Comparison of ENCODE assay signal across 26 cellular contexts in genomic region chr6:14640631-14641030, GRCh38.
DNase-seq lines count a peak whose midpoint lies in the region; ATAC-seq and TF ChIP-seq lines count a peak whose summit lies in the region.
"Had no signal": no experiment of that assay in that cellular context is flagged by ENCODE, and none has a peak within 500 bp of the region (broad histone marks: within the 10 kb centered on the region; RNA-seq: fewer than 3 reads in every experiment).

No MANE protein-coding gene starts in this region.

- H3K27ac ChIP-seq in HUES64 (ENCODE audit: low read depth, low read length) (peak overlapping the region; percentile 84; the same call in 1 of the 2 replicates), neural progenitor cell (no peak overlapping the region), aorta (ENCODE audit: low read depth in 1 of 2, low read length in 2 of 2) (no peak overlapping the region), transverse colon (no peak overlapping the region)
- H3K27ac ChIP-seq: C4-2B had no signal

- H3K4me3 ChIP-seq in HUES64 (ENCODE audit: low read length) (peak overlapping the region; percentile 15; the same call in 1 of the 2 replicates), neural progenitor cell (no peak overlapping the region), aorta (ENCODE audit: low read length in 2 of 2) (no peak overlapping the region), transverse colon (no peak overlapping the region)
- H3K4me3 ChIP-seq: mucosa of descending colon had no signal

- no peak overlapping the region for H2AFZ ChIP-seq in neural progenitor cell (replicated peaks)

- 10% methylated on average over 1 of the region's 2 CpGs for WGBS in HUES64
- 81 to 94% methylated on average over 2 of the region's 2 CpGs for WGBS in aorta, 2 donors
- WGBS in transverse colon (ENCODE audit: low coverage in 1 of 2), 2 donors: 77 to 86% methylated on average over 2 of the region's 2 CpGs

- H3K36me3 Mint-ChIP-seq in activated B cell treated with CpG ODN at 0.5 μM for 24 hours (ENCODE audit: low read depth) (no peaks in the 10 kb centered on the region), neural progenitor cell (no peaks in the 10 kb centered on the region)
- no peaks in the 10 kb centered on the region for H3K36me3 Mint-ChIP-seq in activated CD4-positive, alpha-beta T cell treated with anti-CD3 and anti-CD28 coated beads, Interleukin-2, amount 10 ng/mL, durations not matched to agents 24 days and 14 days (ENCODE audit: low read depth)

- peaks cover 43% of the 10 kb centered on the region for H3F3A ChIP-seq in neural progenitor cell (ENCODE audit: low read depth)

- ATAC-seq in activated B cell treated with CpG ODN at 0.5 μM for 24 hours (ENCODE audit: low read depth) (no peak), aorta (ENCODE audit: low FRiP score) (no peak)
- ATAC-seq: activated naive CD8-positive, alpha-beta T cell treated with anti-CD3 and anti-CD28 coated beads, Interleukin-2, amount 50 U/mL, for 24 hours; HepG2; mucosa of descending colon; Panc1; sciatic nerve had no signal

- TF ChIP-seq POLR2A in transverse colon (IDR thresholded peaks at IDR 0.05): no peak

- H3K27me3 Mint-ChIP-seq in activated B cell treated with CpG ODN at 0.5 μM for 24 hours (no peaks in the 10 kb centered on the region), neural progenitor cell (ENCODE audit: insufficient read depth, low read depth) (peaks cover 12% of the 10 kb centered on the region)
- H3K27me3 Mint-ChIP-seq in activated CD4-positive, alpha-beta T cell treated with anti-CD3 and anti-CD28 coated beads, Interleukin-2, amount 10 ng/mL, durations not matched to agents 24 days and 14 days: peaks cover 4% of the 10 kb centered on the region

- H3K36me3 ChIP-seq in HUES64 (ENCODE audit: insufficient read depth, low read length) (no peaks in the 10 kb centered on the region), neural progenitor cell (no peaks in the 10 kb centered on the region), aorta (ENCODE audit: control insufficient read depth in 1 of 2, insufficient read depth in 2 of 2, low read length in 1 of 2) (no peaks in the 10 kb centered on the region), transverse colon (no peaks in the 10 kb centered on the region)

- H3K27me3 ChIP-seq in HUES64 (ENCODE audit: insufficient read depth, low read length): no peaks in the 10 kb centered on the region
- no peaks in the 10 kb centered on the region for H3K27me3 ChIP-seq in neural progenitor cell
- no peaks in the 10 kb centered on the region for H3K27me3 ChIP-seq in aorta (ENCODE audit: control insufficient read depth in 1 of 2, insufficient read depth in 2 of 2, low read length in 1 of 2)
- no peaks in the 10 kb centered on the region for H3K27me3 ChIP-seq in transverse colon

- H3K27ac Mint-ChIP-seq in activated B cell treated with CpG ODN at 0.5 μM for 24 hours: peak overlapping the region; percentile 54
- peak overlapping the region; percentile 6 for H3K27ac Mint-ChIP-seq in neural progenitor cell
- H3K27ac Mint-ChIP-seq in activated CD4-positive, alpha-beta T cell treated with anti-CD3 and anti-CD28 coated beads, Interleukin-2, amount 10 ng/mL, durations not matched to agents 24 days and 14 days: no peak overlapping the region
- H3K27ac Mint-ChIP-seq: activated naive CD8-positive, alpha-beta T cell treated with anti-CD3 and anti-CD28 coated beads, Interleukin-2, amount 50 U/mL, for 24 hours had no signal

- no peaks in the 10 kb centered on the region for H3K9me3 ChIP-seq in HUES64 (ENCODE audit: insufficient read depth, low read depth, low read length)
- H3K9me3 ChIP-seq in neural progenitor cell (ENCODE audit: low read depth): no peaks in the 10 kb centered on the region
- H3K9me3 ChIP-seq in aorta (ENCODE audit: control insufficient read depth, low read length): no peaks in the 10 kb centered on the region
- no peaks in the 10 kb centered on the region for H3K9me3 ChIP-seq in transverse colon
- H3K9me3 ChIP-seq: mucosa of descending colon had no signal

- TF ChIP-seq EP300 in transverse colon (IDR thresholded peaks at IDR 0.05; ENCODE audit: low read depth): no peak

- peak; percentile 52 for DNase-seq in D341Med (ENCODE audit: low spot score)
- no peak for DNase-seq in activated B cell treated with CpG ODN at 0.5 μM for 24 hours
- no peak for DNase-seq in neural progenitor cell (ENCODE audit: low spot score)
- DNase-seq in nucleus accumbens (lab: John Stamatoyannopoulos, UW): no peak
- DNase-seq in activated CD4-positive, alpha-beta T cell treated with anti-CD3 and anti-CD28 coated beads, Interleukin-2, amount 10 ng/mL, durations not matched to agents 24 days and 14 days: no peak
- DNase-seq in aorta: no peak
- DNase-seq in transverse colon: no peak
- DNase-seq: activated CD4-positive, alpha-beta T cell treated with anti-CD3 and anti-CD28 coated beads, Interleukin-2, amount 50 U/mL, for 48 hours; activated CD4-positive, CD25-positive, alpha-beta regulatory T cell; activated gamma-delta T cell; activated naive CD8-positive, alpha-beta T cell treated with anti-CD3 and anti-CD28 coated beads, Interleukin-2, amount 50 U/mL, for 24 hours; DND-41; mucosa of descending colon; NCI-H146; NCI-H510A; posterior cingulate gyrus; SHP77; stimulated activated naive CD4-positive, alpha-beta T cell treated with Interleukin-2 at 50 U/mL for 16 hours; SW 1271; T1000 had no signal

- H3K4me1 ChIP-seq in HUES64 (ENCODE audit: insufficient read depth, low read length) (peaks cover 43% of the 10 kb centered on the region), neural progenitor cell (peaks cover 70% of the 10 kb centered on the region), aorta (ENCODE audit: control insufficient read depth in 1 of 2, insufficient read depth in 2 of 2, low read length in 2 of 2) (no peaks in the 10 kb centered on the region), transverse colon (peaks cover 6 to 19% (median 11%) of the 10 kb centered on the region in 4 donors)

- H3K4me3 Mint-ChIP-seq in activated B cell treated with CpG ODN at 0.5 μM for 24 hours (peak overlapping the region; percentile 4), neural progenitor cell (peak overlapping the region; percentile 12)
- H3K4me3 Mint-ChIP-seq in activated CD4-positive, alpha-beta T cell treated with anti-CD3 and anti-CD28 coated beads, Interleukin-2, amount 10 ng/mL, durations not matched to agents 24 days and 14 days: no peak overlapping the region
- H3K4me3 Mint-ChIP-seq: activated naive CD8-positive, alpha-beta T cell treated with anti-CD3 and anti-CD28 coated beads, Interleukin-2, amount 50 U/mL, for 24 hours; neural crest cell had no signal

- POLR2A ChIA-PET in activated B cell treated with CpG ODN at 0.5 μM for 24 hours (lab: Charles Lee): interaction anchor here (0.6 to 2.5 kb wide), 4 partner anchors 15 to 107 kb away, joined by 3 to 11 read pairs (median 8); no protein-coding TSS in a partner anchor

- intact Hi-C loops in activated B cell treated with CpG ODN at 0.5 μM for 24 hours (cut with micrococcal nuclease) (no loop called here), aorta (cut with DNase I) (no loop called here), transverse colon (cut with DNase I; ENCODE audit: low total_unique reads) (no loop called here)
- intact Hi-C loops in activated CD4-positive, alpha-beta T cell treated with anti-CD3 and anti-CD28 coated beads, Interleukin-2, amount 10 ng/mL, durations not matched to agents 24 days and 14 days (cut with micrococcal nuclease): no loop called here

- H3K9ac ChIP-seq in HUES64 (ENCODE audit: low read depth, low read length): peak overlapping the region; percentile 28
- H3K9ac ChIP-seq in neural progenitor cell: no peak overlapping the region

- no peaks in the 10 kb centered on the region for H4K20me1 ChIP-seq in neural progenitor cell (ENCODE audit: low read depth)

- CTCF ChIA-PET in activated B cell treated with CpG ODN at 0.5 μM for 24 hours (lab: Charles Lee): no interaction called here

- TF ChIP-seq CTCF in activated B cell treated with CpG ODN at 0.5 μM for 24 hours (IDR thresholded peaks at IDR 0.05) (no peak), neural progenitor cell (IDR thresholded peaks at IDR 0.05) (no peak), transverse colon (IDR thresholded peaks at IDR 0.05) (no peak)

- H3K4me2 ChIP-seq in neural progenitor cell: peak overlapping the region; percentile 70

- in situ Hi-C loops in transverse colon (cut with MboI; ENCODE audit: low pct_ligation_motif_present in 1 of 4, low pct_unique_long_range_greater_than_20kb in 1 of 4, low sequenced_read_pairs in 3 of 4): no loop called here

- H3K9me3 Mint-ChIP-seq in activated B cell treated with CpG ODN at 0.5 μM for 24 hours: no peaks in the 10 kb centered on the region
- H3K9me3 Mint-ChIP-seq in neural progenitor cell: no peaks in the 10 kb centered on the region
- H3K9me3 Mint-ChIP-seq in activated CD4-positive, alpha-beta T cell treated with anti-CD3 and anti-CD28 coated beads, Interleukin-2, amount 10 ng/mL, durations not matched to agents 24 days and 14 days: peaks cover 4% of the 10 kb centered on the region
- H3K9me3 Mint-ChIP-seq: neural crest cell had no signal

- H3K4me1 Mint-ChIP-seq in activated B cell treated with CpG ODN at 0.5 μM for 24 hours: peaks cover 67% of the 10 kb centered on the region
- H3K4me1 Mint-ChIP-seq in neural progenitor cell: peaks cover 57% of the 10 kb centered on the region
- H3K4me1 Mint-ChIP-seq in activated CD4-positive, alpha-beta T cell treated with anti-CD3 and anti-CD28 coated beads, Interleukin-2, amount 10 ng/mL, durations not matched to agents 24 days and 14 days: peaks cover 43% of the 10 kb centered on the region

- no peaks in the 10 kb centered on the region for H3K79me2 ChIP-seq in neural progenitor cell (ENCODE audit: low read depth)
